ENCODE assay signal across 16 cellular contexts in genomic region chr6:119575721-119576120, GRCh38.
DNase-seq lines count a peak whose midpoint lies in the region; ATAC-seq, FAIRE-seq and TF ChIP-seq lines count a peak whose summit lies in the region.
"Had no signal": no experiment of that assay in that cellular context is flagged by ENCODE, and none has a peak within 500 bp of the region (broad histone marks: within the 10 kb centered on the region; RNA-seq: fewer than 3 reads in every experiment).

No MANE protein-coding gene starts in this region.

- H2BK15ac ChIP-seq in IMR-90 (ENCODE audit: low read depth, low read length), result no peak overlapping the region

- CTCF ChIA-PET in IMR-90 (lab: Yijun Ruan, JAX) (no interaction called here), K562 (lab: Yijun Ruan, JAX; ENCODE audit: low intra/inter-chr PET ratio) (no interaction called here)

- no peak for TF ChIP-seq EP300 in K562 (IDR thresholded peaks at IDR 0.05; ENCODE audit: low read length)

- POLR2A ChIA-PET in IMR-90 (lab: Charles Lee; ENCODE audit: unreplicated experiment) (no interaction called here), K562 (lab: Yijun Ruan, JAX) (no interaction called here)

- H3K4me2 ChIP-seq in IMR-90 (ENCODE audit: low read depth, low read length), result no peak overlapping the region
- H3K4me2 ChIP-seq in K562 (ENCODE audit: insufficient read depth, low read length), result no peak overlapping the region
- H3K4me2 ChIP-seq in keratinocyte (ENCODE audit: control insufficient read depth, extremely low read depth, insufficient read depth, low read depth, low read length), result peak overlapping the region; percentile 53

- H3K79me2 ChIP-seq in K562 (ENCODE audit: control insufficient read depth, insufficient read depth, low read length) (no peaks in the 10 kb centered on the region), keratinocyte (ENCODE audit: control insufficient read depth, insufficient read depth, low read length) (no peaks in the 10 kb centered on the region)

- BruUV-seq in IMR-90 (replicated peaks; lab: Mats Ljungman, UMichigan), result no TSS peak
- BruUV-seq in K562 (replicated peaks; lab: Mats Ljungman, UMichigan), result no TSS peak

- no peak overlapping the region for H3K4ac ChIP-seq in IMR-90 (ENCODE audit: low read depth, low read length)

- DNase-seq in AG20443 (ENCODE audit: low spot score), result peak; percentile 68
- peak; percentile 52 for DNase-seq in IMR-90
- DNase-seq in K562 (ENCODE audit: extremely low read depth in 1 of 4, low spot score in 3 of 4), result peak in 1 of 4 experiments; percentile 10
- no peak for DNase-seq in keratinocyte (ENCODE audit: low read depth, low spot score)
- DNase-seq in NCI-H1105 (lab: John Stamatoyannopoulos, UW), result no peak
- no peak for DNase-seq in NCI-H146 (lab: John Stamatoyannopoulos, UW)
- no peak for DNase-seq in stimulated activated naive CD8-positive, alpha-beta T cell treated with anti-CD3 and anti-CD28 coated beads, Interleukin-15, Interleukin-2, amounts not matched to agents 100 U/mL and 50 U/mL, for 24 hours
- DNase-seq: anterior cingulate cortex; BE2C; DND-41; effector CD8-positive, alpha-beta T cell; H7; stimulated activated CD4-positive, alpha-beta T cell treated with anti-CD3 and anti-CD28 coated beads, Interleukin-2, amount 100 ng/mL, for 24 hours; upper lobe of right lung had no signal

- WGBS in IMR-90 (ENCODE audit: extremely low coverage in 2 of 2, insufficient read length in 1 of 2), 2 experiments, result no CpG with 5 or more reads among the region's 2 CpGs
- 0% methylated on average over 1 of the region's 2 CpGs for WGBS in K562 (ENCODE audit: insufficient coverage, low coverage, missing lambda C conversion rate)

- FAIRE-seq in K562 (lab: Jason Lieb, UNC) (no peak), keratinocyte (lab: Jason Lieb, UNC) (peak; percentile 97)
- FAIRE-seq: GM19239 had no signal

- in situ Hi-C loops in IMR-90 (cut with MboI; ENCODE audit: low sequenced_read_pairs) (no loop called here), K562 (cut with MboI) (no loop called here)

- H2BK120ac ChIP-seq in IMR-90 (ENCODE audit: low read depth, low read length), result no peak overlapping the region

- no peak overlapping the region for H3K14ac ChIP-seq in IMR-90 (replicated peaks; ENCODE audit: low read depth, low read length)

- H4K20me1 ChIP-seq in IMR-90 (ENCODE audit: insufficient read depth, low read length) (no peaks in the 10 kb centered on the region), K562 (replicated peaks; ENCODE audit: control insufficient read depth, insufficient read depth, low read length) (no peaks in the 10 kb centered on the region), keratinocyte (ENCODE audit: control insufficient read depth, extremely low read depth, insufficient read depth, low read length) (no peaks in the 10 kb centered on the region)

- ATAC-seq in IMR-90 (ENCODE audit: low read depth) (peak; percentile 60), K562 (peak; percentile 55), HG03025 (IDR thresholded peaks at IDR 0.05; ENCODE audit: low FRiP score, unreplicated experiment) (no peak)
- no peak for ATAC-seq in stimulated activated naive CD8-positive, alpha-beta T cell treated with anti-CD3 and anti-CD28 coated beads, Interleukin-15, Interleukin-2, amounts not matched to agents 100 U/mL and 50 U/mL, for 24 hours
- ATAC-seq: upper lobe of right lung had no signal

- H2BK5ac ChIP-seq in IMR-90 (ENCODE audit: low read depth, low read length, poor library complexity, severe bottlenecking), result no peak overlapping the region

- no peak overlapping the region for H3K18ac ChIP-seq in IMR-90 (ENCODE audit: low read depth, low read length)

- H3K4me1 ChIP-seq in IMR-90 (ENCODE audit: control insufficient read depth, insufficient read depth, low read length) (no peaks in the 10 kb centered on the region), K562 (replicated peaks in 1 of 2; ENCODE audit: control insufficient read depth in 2 of 2, insufficient read depth in 2 of 2, low read length in 2 of 2) (no peaks in the 10 kb centered on the region), keratinocyte (ENCODE audit: control insufficient read depth, extremely low read depth, insufficient read depth, low read length) (peaks cover 8% of the 10 kb centered on the region)
- H3K4me1 ChIP-seq: BE2C, upper lobe of right lung had no signal

- no peak overlapping the region for H2AK5ac ChIP-seq in IMR-90 (ENCODE audit: low read depth, low read length)

- no peak overlapping the region for H2AK9ac ChIP-seq in IMR-90 (replicated peaks; ENCODE audit: low read depth, low read length, poor library complexity)

- H3K4me3 ChIP-seq in IMR-90 (ENCODE audit: insufficient read depth, low read depth, low read length) (no peak overlapping the region), K562 (no peak overlapping the region), keratinocyte (ENCODE audit: control insufficient read depth in 2 of 3, extremely low read depth in 1 of 3, insufficient read depth in 2 of 3, low read depth in 1 of 3, low read length in 3 of 3) (no peak overlapping the region)
- H3K4me3 ChIP-seq: upper lobe of right lung had no signal

- H2AFZ ChIP-seq in IMR-90 (replicated peaks; ENCODE audit: low read length, poor library complexity) (peak overlapping the region; percentile 56), K562 (ENCODE audit: low read depth, low read length) (no peak overlapping the region), keratinocyte (ENCODE audit: control insufficient read depth, low read length) (peak overlapping the region; percentile 84)

- H3K27ac ChIP-seq in IMR-90 (ENCODE audit: insufficient read depth, low read length) (no peak overlapping the region), K562 (ENCODE audit: extremely low read depth, low read depth, low read length) (no peak overlapping the region), keratinocyte (ENCODE audit: control insufficient read depth, insufficient read depth, low read length) (peak overlapping the region; percentile 49)
- H3K27ac ChIP-seq: upper lobe of right lung had no signal

- H3K27me3 ChIP-seq in IMR-90 (ENCODE audit: control insufficient read depth, insufficient read depth, low read length) (no peaks in the 10 kb centered on the region), K562 (ENCODE audit: control insufficient read depth in 2 of 2, insufficient read depth in 2 of 2, low read length in 2 of 2) (no peaks in the 10 kb centered on the region), keratinocyte (ENCODE audit: control insufficient read depth, extremely low read depth, insufficient read depth, low read length) (no peaks in the 10 kb centered on the region)
- H3K27me3 ChIP-seq: BE2C, upper lobe of right lung had no signal

- H3K79me1 ChIP-seq in IMR-90 (ENCODE audit: low read depth in 1 of 2, low read length in 2 of 2), result no peaks in the 10 kb centered on the region

- TF ChIP-seq RAD21 in IMR-90 (IDR thresholded peaks at IDR 0.05; ENCODE audit: low read length) (no peak), K562 (CRISPR knock-in tag; conservative IDR thresholded peaks at IDR 0.05 in 1 of 2, IDR thresholded peaks at IDR 0.05 in 1 of 2) (no peak)

- H3K56ac ChIP-seq in IMR-90 (ENCODE audit: extremely low read depth, insufficient read depth, low read length), result no peak overlapping the region

- no peak for TF ChIP-seq CTCF in IMR-90 (conservative IDR thresholded peaks at IDR 0.05; ENCODE audit: low read depth, low read length)
- no peak for TF ChIP-seq CTCF in K562 (IDR thresholded peaks at IDR 0.05 in 2 of 3, conservative IDR thresholded peaks at IDR 0.05 in 1 of 3; ENCODE audit: insufficient read depth in 2 of 3, low read depth in 1 of 3, low read length in 3 of 3)
- TF ChIP-seq CTCF in keratinocyte (optimal IDR thresholded peaks at IDR 0.05 in 1 of 3, IDR thresholded peaks at IDR 0.05 in 1 of 3, conservative IDR thresholded peaks at IDR 0.05 in 1 of 3; ENCODE audit: extremely low read depth in 1 of 3, insufficient read depth in 2 of 3, low read length in 3 of 3), result no peak

- TF ChIP-seq POLR2A in IMR-90 (IDR thresholded peaks at IDR 0.05; ENCODE audit: low read depth, low read length) (no peak), K562 (conservative IDR thresholded peaks at IDR 0.05) (no peak)

- no peak overlapping the region for H2BK20ac ChIP-seq in IMR-90 (ENCODE audit: low read depth, low read length)

- intact Hi-C loops in IMR-90 (cut with micrococcal nuclease) (no loop called here), K562 (cut with micrococcal nuclease) (no loop called here)

- no peak overlapping the region for H4K8ac ChIP-seq in IMR-90 (ENCODE audit: low read depth in 2 of 2, low read length in 2 of 2)

- H3K9me3 ChIP-seq in IMR-90 (ENCODE audit: control insufficient read depth, insufficient read depth, low read length) (no peaks in the 10 kb centered on the region), K562 (replicated peaks; ENCODE audit: control insufficient read depth, insufficient read depth, low read depth, low read length) (no peaks in the 10 kb centered on the region), keratinocyte (ENCODE audit: control insufficient read depth, low read depth, low read length) (peaks cover 6% of the 10 kb centered on the region)
- H3K9me3 ChIP-seq: BE2C, upper lobe of right lung had no signal

- no peak overlapping the region for H4K91ac ChIP-seq in IMR-90 (ENCODE audit: insufficient read depth, low read depth, low read length)

- no peak overlapping the region for H3K9ac ChIP-seq in IMR-90 (ENCODE audit: low read depth, low read length)
- no peak overlapping the region for H3K9ac ChIP-seq in K562 (ENCODE audit: insufficient read depth in 1 of 2, low read depth in 2 of 2, low read length in 2 of 2)
- H3K9ac ChIP-seq in keratinocyte (ENCODE audit: control insufficient read depth, extremely low read depth, insufficient read depth, low read length), result no peak overlapping the region

- dilution Hi-C loops in IMR-90 (cut with HindIII; ENCODE audit: low sequenced_read_pairs, unreplicated experiment) (no loop called here), keratinocyte (cut with MboI; ENCODE audit: extremely low pct_ligation_motif_present, low sequenced_read_pairs) (no loop called here)

- no peak overlapping the region for H3K23ac ChIP-seq in IMR-90 (ENCODE audit: low read depth, low read length)

- H3K9me1 ChIP-seq in IMR-90 (ENCODE audit: insufficient read depth, low read length) (no peaks in the 10 kb centered on the region), K562 (ENCODE audit: control insufficient read depth, insufficient read depth, low read length) (no peaks in the 10 kb centered on the region), keratinocyte (ENCODE audit: control insufficient read depth, extremely low read depth, insufficient read depth, low read length) (no peaks in the 10 kb centered on the region)

- H4K5ac ChIP-seq in IMR-90 (ENCODE audit: low read depth, low read length), result no peak overlapping the region

- no peaks in the 10 kb centered on the region for H3K36me3 ChIP-seq in IMR-90 (ENCODE audit: control insufficient read depth, insufficient read depth, low read length)
- no peaks in the 10 kb centered on the region for H3K36me3 ChIP-seq in K562 (ENCODE audit: control insufficient read depth, insufficient read depth, low read length)
- H3K36me3 ChIP-seq in keratinocyte (ENCODE audit: control insufficient read depth in 2 of 2, extremely low read depth in 1 of 2, insufficient read depth in 2 of 2, low read length in 2 of 2), result no peaks in the 10 kb centered on the region
- H3K36me3 ChIP-seq: BE2C, upper lobe of right lung had no signal

TF ChIP-seq in IMR-90, 13 proteins besides CTCF, POLR2A, EP300 and RAD21 (continues in another document):
- no peak for TF ChIP-seq RCOR1 (IDR thresholded peaks at IDR 0.05; ENCODE audit: insufficient replicate concordance, low read length)

TF ChIP-seq in K562, 482 proteins besides CTCF, POLR2A, EP300 and RAD21 (continues in another document):
- no peak for TF ChIP-seq ATF7 (IDR thresholded peaks at IDR 0.05)

Comparison
In these comparisons a context has a peak if more than half of its experiments do, and no peak if none do; other contexts are left out.
1. DNase-seq: peak in AG20443 (single experiment) and IMR-90 (single experiment); none in keratinocyte (single experiment), NCI-H1105 (single experiment), NCI-H146 (single experiment) and stimulated activated naive CD8-positive, alpha-beta T cell treated with anti-CD3 and anti-CD28 coated beads, Interleukin-15, Interleukin-2, amounts not matched to agents 100 U/mL and 50 U/mL, for 24 hours (single experiment).
2. ATAC-seq: peak in IMR-90 (single experiment) and K562 (single experiment); none in HG03025 (single experiment) and stimulated activated naive CD8-positive, alpha-beta T cell treated with anti-CD3 and anti-CD28 coated beads, Interleukin-15, Interleukin-2, amounts not matched to agents 100 U/mL and 50 U/mL, for 24 hours (single experiment).